ENCODE assay signal across 27 cellular contexts in the genomic region with DNA sequence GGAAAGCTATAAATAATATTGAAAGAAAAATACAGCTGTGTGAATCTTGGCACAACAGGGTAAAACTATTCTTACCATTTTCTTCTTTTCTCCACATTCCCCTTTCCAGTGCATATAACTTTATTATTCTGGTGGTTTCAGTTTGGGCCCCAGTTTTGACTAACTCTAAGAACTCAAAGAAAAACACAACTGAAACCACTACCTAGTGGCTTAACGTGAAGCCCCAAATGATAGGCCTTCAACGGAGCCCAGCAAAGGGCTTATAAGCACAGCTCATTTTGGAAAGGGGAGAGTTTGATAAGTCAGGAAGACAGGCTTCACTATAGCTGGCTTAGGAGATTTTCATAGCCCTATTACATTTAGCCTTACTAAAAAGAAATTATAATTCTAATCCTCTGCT.
DNase-seq lines count a peak whose midpoint lies in the region; ATAC-seq and TF ChIP-seq lines count a peak whose summit lies in the region.
"Had no signal": no experiment of that assay in that cellular context is flagged by ENCODE, and none has a peak within 500 bp of the region (broad histone marks: within the 10 kb centered on the region; RNA-seq: fewer than 3 reads in every experiment).

No MANE protein-coding gene starts in this region.

- no peak overlapping the region for H3K27ac ChIP-seq in CD4-positive, alpha-beta T cell (ENCODE audit: low read depth, low read length)
- no peak overlapping the region for H3K27ac ChIP-seq in caudate nucleus (ENCODE audit: low read depth, low read length)
- H3K27ac ChIP-seq: A549, dorsolateral prefrontal cortex, ovary, RWPE1, upper lobe of left lung, WERI-Rb-1 had no signal

- H3K9me3 Mint-ChIP-seq in chondrocyte (ENCODE audit: low read depth) = no peaks in the 10 kb centered on the region
- H3K9me3 Mint-ChIP-seq in CD4-positive, alpha-beta T cell = no peaks in the 10 kb centered on the region
- H3K9me3 Mint-ChIP-seq: activated CD4-positive, alpha-beta T cell treated with anti-CD3 and anti-CD28 coated beads, Interleukin-2, amount 10 ng/mL, durations not matched to agents 7 days and 5 days; activated naive CD4-positive, alpha-beta T cell treated with anti-CD3 and anti-CD28 coated beads, Interleukin-2, amount 50 U/mL, for 72 hours had no signal

- peak; percentile 57 for ATAC-seq in GM19468 (IDR thresholded peaks at IDR 0.05; ENCODE audit: extremely low read depth, unreplicated experiment)
- ATAC-seq in HG03342 (IDR thresholded peaks at IDR 0.05; ENCODE audit: unreplicated experiment) = peak; percentile 76
- no peak for ATAC-seq in CD4-positive, alpha-beta T cell (ENCODE audit: poor library complexity)
- no peak for ATAC-seq in GM18858 (IDR thresholded peaks at IDR 0.05; ENCODE audit: unreplicated experiment)
- ATAC-seq: A549; activated naive CD4-positive, alpha-beta T cell treated with anti-CD3 and anti-CD28 coated beads, Interleukin-2, amount 50 U/mL, for 72 hours; natural killer cell treated with Interleukin-12 subunit alpha and Interleukin-12 subunit beta and Interleukin-15 and Interleukin-18, amount 100 ng/mL, for 72 hours had no signal

- H3K27ac Mint-ChIP-seq in chondrocyte (ENCODE audit: unreplicated experiment) = peak overlapping the region; percentile 58
- no peak overlapping the region for H3K27ac Mint-ChIP-seq in CD4-positive, alpha-beta T cell
- H3K27ac Mint-ChIP-seq: activated CD4-positive, alpha-beta T cell treated with anti-CD3 and anti-CD28 coated beads, Interleukin-2, amount 10 ng/mL, durations not matched to agents 7 days and 5 days; activated naive CD4-positive, alpha-beta T cell treated with anti-CD3 and anti-CD28 coated beads, Interleukin-2, amount 50 U/mL, for 72 hours; B cell; natural killer cell treated with Interleukin-12 subunit alpha and Interleukin-12 subunit beta and Interleukin-15 and Interleukin-18, amount 100 ng/mL, for 72 hours had no signal

- H3K4me1 Mint-ChIP-seq in chondrocyte (ENCODE audit: low read depth) = peaks cover 31% of the 10 kb centered on the region
- no peaks in the 10 kb centered on the region for H3K4me1 Mint-ChIP-seq in CD4-positive, alpha-beta T cell (ENCODE audit: low read depth)
- H3K4me1 Mint-ChIP-seq: activated CD4-positive, alpha-beta T cell treated with anti-CD3 and anti-CD28 coated beads, Interleukin-2, amount 10 ng/mL, durations not matched to agents 7 days and 5 days; B cell had no signal

- no peaks in the 10 kb centered on the region for H3K36me3 Mint-ChIP-seq in chondrocyte (ENCODE audit: low read depth)
- H3K36me3 Mint-ChIP-seq in CD4-positive, alpha-beta T cell (ENCODE audit: low read depth) = no peaks in the 10 kb centered on the region
- H3K36me3 Mint-ChIP-seq: activated naive CD4-positive, alpha-beta T cell treated with anti-CD3 and anti-CD28 coated beads, Interleukin-2, amount 50 U/mL, for 72 hours; natural killer cell treated with Interleukin-12 subunit alpha and Interleukin-12 subunit beta and Interleukin-15 and Interleukin-18, amount 100 ng/mL, for 72 hours had no signal

- no peaks in the 10 kb centered on the region for H3K27me3 ChIP-seq in CD4-positive, alpha-beta T cell (ENCODE audit: control insufficient read depth, insufficient read depth, low read length)
- H3K27me3 ChIP-seq: dorsolateral prefrontal cortex, ovary, upper lobe of left lung had no signal

- TF ChIP-seq CTCF in GM12865 (IDR thresholded peaks at IDR 0.05; ENCODE audit: insufficient read depth, low read depth, low read length, missing control alignments) (no peak), chondrocyte (IDR thresholded peaks at IDR 0.05) (no peak)
- TF ChIP-seq CTCF in CD4-positive, alpha-beta T cell (IDR thresholded peaks at IDR 0.05) = no peak

- CTCF ChIA-PET in CD4-positive, alpha-beta T cell (lab: Charles Lee) = no interaction called here

- no peaks in the 10 kb centered on the region for H3K9me3 ChIP-seq in CD4-positive, alpha-beta T cell (ENCODE audit: control insufficient read depth, low read length)
- H3K9me3 ChIP-seq: A549, HAP-1, ovary, upper lobe of left lung had no signal

- no peak overlapping the region for H3K4me3 ChIP-seq in GM12865 (ENCODE audit: low read depth, low read length)
- H3K4me3 ChIP-seq: A549, dorsolateral prefrontal cortex, HAP-1, ovary, smooth muscle cell, upper lobe of left lung had no signal

- H3K4me3 Mint-ChIP-seq in chondrocyte (ENCODE audit: unreplicated experiment) = no peak overlapping the region
- H3K4me3 Mint-ChIP-seq in CD4-positive, alpha-beta T cell = no peak overlapping the region
- H3K4me3 Mint-ChIP-seq: activated CD4-positive, alpha-beta T cell treated with anti-CD3 and anti-CD28 coated beads, Interleukin-2, amount 10 ng/mL, durations not matched to agents 7 days and 5 days; B cell; natural killer cell treated with Interleukin-12 subunit alpha and Interleukin-12 subunit beta and Interleukin-15 and Interleukin-18, amount 100 ng/mL, for 72 hours had no signal

- intact Hi-C loops in CD4-positive, alpha-beta T cell (cut with DNase I, micrococcal nuclease) = no loop called here

- H3K27me3 Mint-ChIP-seq in chondrocyte (ENCODE audit: low read depth) = no peaks in the 10 kb centered on the region
- no peaks in the 10 kb centered on the region for H3K27me3 Mint-ChIP-seq in CD4-positive, alpha-beta T cell
- H3K27me3 Mint-ChIP-seq: activated CD4-positive, alpha-beta T cell treated with anti-CD3 and anti-CD28 coated beads, Interleukin-2, amount 10 ng/mL, durations not matched to agents 7 days and 5 days; B cell had no signal

- POLR2A ChIA-PET in CD4-positive, alpha-beta T cell (lab: Charles Lee) = no interaction called here

- DNase-seq in GM12865 (ENCODE audit: low read depth) = peak; percentile 12
- DNase-seq in chondrocyte (ENCODE audit: low spot score) = no peak
- no peak for DNase-seq in CD4-positive, alpha-beta T cell
- no peak for DNase-seq in caudate nucleus (lab: John Stamatoyannopoulos, UW)
- DNase-seq in HCEC 1CT = no peak
- DNase-seq: activated CD4-positive, alpha-beta T cell treated with anti-CD3 and anti-CD28 coated beads, Interleukin-2, amount 10 ng/mL, durations not matched to agents 7 days and 5 days; anterior cingulate cortex; central memory CD4-positive, alpha-beta T cell; dorsolateral prefrontal cortex; islet precursor cell; KBM-7; NCI-H524; ovary; retina; stimulated activated CD4-positive, alpha-beta T cell treated with anti-CD3 and anti-CD28 coated beads, Interleukin-2, amount 100 ng/mL, for 24 hours; upper lobe of left lung; WERI-Rb-1 had no signal

Comparison
In these comparisons a context has a peak if more than half of its experiments do, and no peak if none do; other contexts are left out.
1. ATAC-seq: peak in GM19468 (single experiment) and HG03342 (single experiment); none in CD4-positive, alpha-beta T cell (single experiment) and GM18858 (single experiment).